Comparison of ENCODE assay signal across 7 cellular contexts in genomic region chr10:119869398-119869797, GRCh38. TPM values are rescaled to one million over a fixed set of nuclear protein-coding genes. Genes with fewer than 3 reads are reported as not detected.
DNase-seq lines count a peak whose midpoint lies in the region; ATAC-seq, FAIRE-seq and TF ChIP-seq lines count a peak whose summit lies in the region.
"Not testable (repeated sequence)": the region's sequence is repeated elsewhere in the genome, so short reads cannot be mapped to it uniquely, and the experiment has no call there.

No MANE protein-coding gene starts in this region.

- not testable (repeated sequence) for H3K9me3 ChIP-seq in DND-41 (ENCODE audit: insufficient read depth, low read length, severe bottlenecking); HUES64 (ENCODE audit: insufficient read depth, low read depth, low read length); PC-3 (ENCODE audit: low read length); astrocyte (ENCODE audit: insufficient read depth, low read depth, low read length)

- H3K36me3 ChIP-seq in DND-41 (ENCODE audit: insufficient read depth, low read length) (peaks cover 33% of the 10 kb centered on the region), HUES64 (ENCODE audit: insufficient read depth, low read length) (peaks cover 10% of the 10 kb centered on the region)
- H3K36me3 ChIP-seq in PC-3 (ENCODE audit: low read depth, low read length); astrocyte (ENCODE audit: insufficient read depth, low read length): not testable (repeated sequence)

- not testable (repeated sequence) for H3K27me3 ChIP-seq in DND-41 (ENCODE audit: insufficient read depth, low read length, poor library complexity); HUES64 (ENCODE audit: insufficient read depth, low read length); PC-3 (ENCODE audit: low read length); astrocyte (ENCODE audit: insufficient read depth, low read length)

- peaks cover 72% of the 10 kb centered on the region for H4K20me1 ChIP-seq in DND-41 (ENCODE audit: insufficient read depth, low read length)
- H4K20me1 ChIP-seq in PC-3 (ENCODE audit: low read length): peaks cover 46% of the 10 kb centered on the region
- H4K20me1 ChIP-seq in astrocyte (ENCODE audit: insufficient read depth, low read length): peaks cover 54% of the 10 kb centered on the region

- H3K27ac ChIP-seq in DND-41 (ENCODE audit: low read length); HUES64 (ENCODE audit: low read depth, low read length); PC-3 (ENCODE audit: low read length); astrocyte (ENCODE audit: low read depth, low read length): not testable (repeated sequence)

- peak overlapping the region in 1 of 2 experiments; percentile 31; a peak in 1 of 4 replicates for H3K4me3 ChIP-seq in DND-41 (ENCODE audit: low read depth in 1 of 2, low read length in 2 of 2)
- H3K4me3 ChIP-seq in HUES64 (ENCODE audit: low read length): 0 out of 2 replicates have a peak overlapping the region, but pooled peaks have one; percentile 15
- not testable (repeated sequence) for H3K4me3 ChIP-seq in PC-3 (ENCODE audit: low read length); astrocyte (ENCODE audit: insufficient read depth, low read depth, low read length)

- TF ChIP-seq CTCF in DND-41 (IDR thresholded peaks at IDR 0.05; ENCODE audit: borderline replicate concordance, extremely low read depth, low read length, poor library complexity, severe bottlenecking); PC-3 (conservative IDR thresholded peaks at IDR 0.05; ENCODE audit: low read depth, low read length); astrocyte (IDR thresholded peaks at IDR 0.05; ENCODE audit: insufficient read depth, low read depth, low read length); endothelial cell (IDR thresholded peaks at IDR 0.05; ENCODE audit: unreplicated experiment); neural crest cell (conservative IDR thresholded peaks at IDR 0.05): not testable (repeated sequence)

- CTCF ChIA-PET in PC-3 (lab: Charles Lee): not testable (repeated sequence)

- BruUV-seq in PC-3 (replicated peaks; lab: Mats Ljungman, UMichigan): not testable (repeated sequence)

- H3K79me2 ChIP-seq in DND-41 (ENCODE audit: insufficient read depth, low read length) (peaks cover 95% of the 10 kb centered on the region), PC-3 (ENCODE audit: low read length) (peaks cover 78% of the 10 kb centered on the region), astrocyte (ENCODE audit: insufficient read depth, low read length) (peaks cover 88% of the 10 kb centered on the region)

- H3K4me1 ChIP-seq in DND-41 (ENCODE audit: insufficient read depth, low read length) (peaks cover 46% of the 10 kb centered on the region), HUES64 (ENCODE audit: insufficient read depth, low read length) (peaks cover 26% of the 10 kb centered on the region), PC-3 (ENCODE audit: insufficient read depth, low read length) (peaks cover 16% of the 10 kb centered on the region), astrocyte (ENCODE audit: insufficient read depth, low read length) (peaks cover 10% of the 10 kb centered on the region)

- H3K4me2 ChIP-seq in DND-41 (ENCODE audit: insufficient read depth, low read length): peak overlapping the region; percentile 90
- H3K4me2 ChIP-seq in PC-3 (ENCODE audit: low read length): peak overlapping the region; percentile 87; the same call in 1 of the 2 replicates
- H3K4me2 ChIP-seq in astrocyte (ENCODE audit: low read length): not testable (repeated sequence)

- peaks cover 13% of the 10 kb centered on the region for H3K36me3 Mint-ChIP-seq in activated T-cell treated with anti-CD3 and anti-CD28 coated beads, Interleukin-2, amount 50 U/mL, for 4 hours (ENCODE audit: insufficient read depth)
- H3K36me3 Mint-ChIP-seq in astrocyte (ENCODE audit: low read depth, unreplicated experiment): not testable (repeated sequence)
- H3K36me3 Mint-ChIP-seq in endothelial cell (ENCODE audit: low read depth, unreplicated experiment) (peaks cover 15% of the 10 kb centered on the region), neural crest cell (ENCODE audit: low read depth) (peaks cover 13% of the 10 kb centered on the region)

- H3K9me3 Mint-ChIP-seq in activated T-cell treated with anti-CD3 and anti-CD28 coated beads, Interleukin-2, amount 50 U/mL, for 4 hours; astrocyte (ENCODE audit: unreplicated experiment); endothelial cell (ENCODE audit: unreplicated experiment); neural crest cell: not testable (repeated sequence)

- H3K9me2 ChIP-seq in PC-3 (replicated peaks; ENCODE audit: low read length): not testable (repeated sequence)

- not testable (repeated sequence) for FAIRE-seq in astrocyte (lab: Jason Lieb, UNC)

- H3K27ac Mint-ChIP-seq in astrocyte (ENCODE audit: unreplicated experiment); endothelial cell (ENCODE audit: unreplicated experiment): not testable (repeated sequence)
- H3K27ac Mint-ChIP-seq in neural crest cell (ENCODE audit: unreplicated experiment): peak overlapping the region; percentile 22

- peaks cover 51% of the 10 kb centered on the region for H3K4me1 Mint-ChIP-seq in activated T-cell treated with anti-CD3 and anti-CD28 coated beads, Interleukin-2, amount 50 U/mL, for 4 hours (ENCODE audit: low read depth)
- H3K4me1 Mint-ChIP-seq in astrocyte (ENCODE audit: low read depth, unreplicated experiment) (peaks cover 12% of the 10 kb centered on the region), endothelial cell (ENCODE audit: unreplicated experiment) (peaks cover 30% of the 10 kb centered on the region), neural crest cell (peaks cover 44% of the 10 kb centered on the region)

- ATAC-seq in DND-41 (ENCODE audit: insufficient read depth, low read depth); PC-3; activated T-cell treated with anti-CD3 and anti-CD28 coated beads, Interleukin-2, amount 50 U/mL, for 4 hours: not testable (repeated sequence)

- POLR2A ChIA-PET in PC-3 (lab: Charles Lee; ENCODE audit: unreplicated experiment): not testable (repeated sequence)

- intact Hi-C loops in PC-3 (cut with micrococcal nuclease): not testable (repeated sequence)

- WGBS in HUES64: 87% methylated on average over 4 of the region's 4 CpGs

- H3K4me3 Mint-ChIP-seq in activated T-cell treated with anti-CD3 and anti-CD28 coated beads, Interleukin-2, amount 50 U/mL, for 4 hours: peak overlapping the region; percentile 91
- H3K4me3 Mint-ChIP-seq in astrocyte (ENCODE audit: unreplicated experiment) (peak overlapping the region; percentile 45), endothelial cell (ENCODE audit: unreplicated experiment) (peak overlapping the region; percentile 23), neural crest cell (peak overlapping the region; percentile 96)

- H3K27me3 Mint-ChIP-seq in activated T-cell treated with anti-CD3 and anti-CD28 coated beads, Interleukin-2, amount 50 U/mL, for 4 hours (ENCODE audit: low read depth); astrocyte (ENCODE audit: low read depth, unreplicated experiment); endothelial cell (ENCODE audit: unreplicated experiment); neural crest cell (ENCODE audit: low read depth): not testable (repeated sequence)

- not testable (repeated sequence) for H3K9ac ChIP-seq in DND-41 (ENCODE audit: low read depth, low read length); HUES64 (ENCODE audit: low read depth, low read length); PC-3 (ENCODE audit: low read length); astrocyte (ENCODE audit: low read length)

- DNase-seq in DND-41; PC-3; activated T-cell treated with anti-CD3 and anti-CD28 coated beads, Interleukin-2, amount 50 U/mL, for 4 hours; astrocyte (ENCODE audit: low read depth); endothelial cell (ENCODE audit: low spot score); neural crest cell (ENCODE audit: low read depth, low spot score): not testable (repeated sequence)

- not testable (repeated sequence) for H3F3A ChIP-seq in PC-3 (ENCODE audit: low read length, unreplicated experiment)

- not testable (repeated sequence) for H2AFZ ChIP-seq in DND-41 (ENCODE audit: low read depth, low read length); PC-3 (ENCODE audit: low read length); astrocyte (ENCODE audit: low read depth, low read length)

RNA-seq across cellular contexts. Expression of gene MCMBP, which starts 3.2 kb away (rescaled TPM):
- 74.8 TPM for polyA plus RNA-seq in HUES64 (2013, experiment 1 of 2)
- polyA plus RNA-seq in HUES64 (2013, experiment 2 of 2): 70.3 TPM
- 34.7 and 36.1 TPM in 2 replicates for total RNA-seq in PC-3 (2014; rRNA removed)
- total RNA-seq in activated T-cell treated with anti-CD3 and anti-CD28 coated beads, Interleukin-2, amount 50 U/mL, for 4 hours: 100 to 1,000 TPM; 135 to 158 (median 142) TPM
- total RNA-seq in astrocyte: 40.9 and 41.1 TPM in 2 replicates
- total RNA-seq in endothelial cell (ENCODE audit: unreplicated experiment): 72.1 TPM
- 93.3 and 94.9 TPM in 2 replicates for total RNA-seq in neural crest cell

RNA-seq across cellular contexts. Expression of gene SEC23IP, which starts 23.1 kb away (rescaled TPM):
- 39.9 TPM for polyA plus RNA-seq in HUES64 (2013, experiment 1 of 2)
- polyA plus RNA-seq in HUES64 (2013, experiment 2 of 2): 36.7 TPM
- total RNA-seq in PC-3 (2014; rRNA removed) (39.3 and 42.7 TPM in 2 replicates), astrocyte (90.6 and 95.9 TPM in 2 replicates), endothelial cell (ENCODE audit: unreplicated experiment) (68.7 TPM), neural crest cell (80.2 and 86.2 TPM in 2 replicates)
- 10 to 100 TPM; 75.4 to 80.3 (median 80.2) TPM for total RNA-seq in activated T-cell treated with anti-CD3 and anti-CD28 coated beads, Interleukin-2, amount 50 U/mL, for 4 hours

Comparison
In these comparisons a context has a peak if more than half of its experiments do, and no peak if none do; other contexts are left out.
1. H3K4me3 Mint-ChIP-seq: peak in every context shown above with its lines; median percentile 96 in neural crest cell; 91 in activated T-cell treated with anti-CD3 and anti-CD28 coated beads, Interleukin-2, amount 50 U/mL, for 4 hours; 45 in astrocyte; 23 in endothelial cell.